Comparison of ENCODE assay signal across 3 cellular contexts in genomic region chr13:106302843-106303242, GRCh38.
A peak's percentile ranks its signal among the peaks of the same experiment; 100 is the strongest.
TF ChIP-seq lines count a peak whose summit lies in the region.

No MANE protein-coding gene starts in this region.

TF ChIP-seq in HepG2, 621 proteins besides CTCF, POLR2A, EP300 and RAD21:
- TF ChIP-seq MXD4 (CRISPR knock-in tag; IDR thresholded peaks at IDR 0.05) (no peak), PRDM4 (CRISPR knock-in tag; IDR thresholded peaks at IDR 0.05; ENCODE audit: borderline replicate concordance) (no peak), MAFK (conservative IDR thresholded peaks at IDR 0.05 in 1 of 2, IDR thresholded peaks at IDR 0.05 in 1 of 2; ENCODE audit: low read length in 2 of 2) (peak in 1 of 2 experiments; percentile 74; a peak in 3 of 4 replicates), NPAS2 (CRISPR knock-in tag; IDR thresholded peaks at IDR 0.05; ENCODE audit: borderline replicate concordance) (no peak), GFI1 (CRISPR knock-in tag; IDR thresholded peaks at IDR 0.05; ENCODE audit: borderline replicate concordance) (no peak), ZNF382 (CRISPR knock-in tag; IDR thresholded peaks at IDR 0.05; ENCODE audit: borderline replicate concordance) (no peak), ZNF670 (CRISPR knock-in tag; IDR thresholded peaks at IDR 0.05; ENCODE audit: borderline replicate concordance) (no peak), ZNF549 (CRISPR knock-in tag; IDR thresholded peaks at IDR 0.05) (no peak), ZNF607 (CRISPR knock-in tag; IDR thresholded peaks at IDR 0.05; ENCODE audit: borderline replicate concordance) (no peak), PPARG (CRISPR knock-in tag; conservative IDR thresholded peaks at IDR 0.05) (no peak), GABPB1 (CRISPR knock-in tag; IDR thresholded peaks at IDR 0.05) (no peak), ZNF501 (CRISPR knock-in tag; IDR thresholded peaks at IDR 0.05) (no peak), MAFF (IDR thresholded peaks at IDR 0.05; ENCODE audit: low read depth, low read length) (peak; percentile 63), NFE2L1 (CRISPR knock-in tag; IDR thresholded peaks at IDR 0.05; ENCODE audit: borderline replicate concordance) (no peak), ZNF441 (CRISPR knock-in tag; IDR thresholded peaks at IDR 0.05; ENCODE audit: borderline replicate concordance) (no peak)

TF ChIP-seq in IMR-90, 13 proteins besides CTCF, POLR2A, EP300 and RAD21:
- TF ChIP-seq CEBPB (IDR thresholded peaks at IDR 0.05; ENCODE audit: low read depth, low read length) (no peak), MAFK (IDR thresholded peaks at IDR 0.05; ENCODE audit: low read depth, low read length) (peak; percentile 77), CHD1 (IDR thresholded peaks at IDR 0.05; ENCODE audit: low read depth, low read length) (no peak), BHLHE40 (IDR thresholded peaks at IDR 0.05; ENCODE audit: low read depth, low read length) (no peak)

TF ChIP-seq in H1, 55 proteins besides CTCF, POLR2A, EP300 and RAD21:
- TF ChIP-seq FOSL1 (IDR thresholded peaks at IDR 0.05; ENCODE audit: insufficient read depth, low read depth, low read length) (no peak), PHF8 (conservative IDR thresholded peaks at IDR 0.05; ENCODE audit: low read depth, low read length) (no peak), RXRA (IDR thresholded peaks at IDR 0.05; ENCODE audit: insufficient read depth, low read depth, low read length) (no peak), MAFK (IDR thresholded peaks at IDR 0.05; ENCODE audit: low read depth, low read length) (peak; percentile 18; the same call in 1 of the 2 replicates), NANOG (IDR thresholded peaks at IDR 0.05; ENCODE audit: insufficient read depth, low read depth, low read length, poor library complexity, severe bottlenecking) (no peak), CTBP2 (IDR thresholded peaks at IDR 0.05; ENCODE audit: borderline replicate concordance, insufficient read depth, insufficient read length, low read length) (no peak), TBP (IDR thresholded peaks at IDR 0.05; ENCODE audit: low read depth, low read length) (no peak), BRCA1 (IDR thresholded peaks at IDR 0.05; ENCODE audit: low read depth, low read length) (no peak), SP1 (IDR thresholded peaks at IDR 0.05; ENCODE audit: low read depth, low read length) (no peak)
